8 cellular contexts compared by ENCODE assay signal in genomic region chr5:108260105-108260857, GRCh38.
DNase-seq lines count a peak whose midpoint lies in the region; ATAC-seq and TF ChIP-seq lines count a peak whose summit lies in the region.

No MANE protein-coding gene starts in this region.

- TF ChIP-seq CTCF in astrocyte of the spinal cord (IDR thresholded peaks at IDR 0.05; ENCODE audit: low read depth, low read length): peak; percentile 99

- peak; percentile 95 for ATAC-seq in HG02642 (IDR thresholded peaks at IDR 0.05; ENCODE audit: poor library complexity, unreplicated experiment)

- peak; percentile 52 for DNase-seq in DMS79 treated with DMSO at 0.1 percent for 48 hours (lab: John Stamatoyannopoulos, UW)
- no peak for DNase-seq in DMS79 (lab: John Stamatoyannopoulos, UW)
- DNase-seq in NCI-H146 (lab: John Stamatoyannopoulos, UW): peak; percentile 58
- DNase-seq in T1000 (lab: John Stamatoyannopoulos, UW): peak; percentile 19
- DNase-seq in astrocyte of the spinal cord (ENCODE audit: low read depth, low spot score): peak; percentile 83
- peak; percentile 63 for DNase-seq in iPS DF 19.7 (ENCODE audit: low read depth, low spot score)
- peak; percentile 65 for DNase-seq in smooth muscle cell of the brain vasculature (ENCODE audit: low read depth, low spot score)

- in situ Hi-C loops in astrocyte of the spinal cord (cut with HindIII; ENCODE audit: low sequenced_read_pairs): no loop called here

- H3K4me3 ChIP-seq in astrocyte of the spinal cord (ENCODE audit: low read depth, low read length): no peak overlapping the region
